Comparison of ENCODE assay signal across 1 cellular context in the genomic region with DNA sequence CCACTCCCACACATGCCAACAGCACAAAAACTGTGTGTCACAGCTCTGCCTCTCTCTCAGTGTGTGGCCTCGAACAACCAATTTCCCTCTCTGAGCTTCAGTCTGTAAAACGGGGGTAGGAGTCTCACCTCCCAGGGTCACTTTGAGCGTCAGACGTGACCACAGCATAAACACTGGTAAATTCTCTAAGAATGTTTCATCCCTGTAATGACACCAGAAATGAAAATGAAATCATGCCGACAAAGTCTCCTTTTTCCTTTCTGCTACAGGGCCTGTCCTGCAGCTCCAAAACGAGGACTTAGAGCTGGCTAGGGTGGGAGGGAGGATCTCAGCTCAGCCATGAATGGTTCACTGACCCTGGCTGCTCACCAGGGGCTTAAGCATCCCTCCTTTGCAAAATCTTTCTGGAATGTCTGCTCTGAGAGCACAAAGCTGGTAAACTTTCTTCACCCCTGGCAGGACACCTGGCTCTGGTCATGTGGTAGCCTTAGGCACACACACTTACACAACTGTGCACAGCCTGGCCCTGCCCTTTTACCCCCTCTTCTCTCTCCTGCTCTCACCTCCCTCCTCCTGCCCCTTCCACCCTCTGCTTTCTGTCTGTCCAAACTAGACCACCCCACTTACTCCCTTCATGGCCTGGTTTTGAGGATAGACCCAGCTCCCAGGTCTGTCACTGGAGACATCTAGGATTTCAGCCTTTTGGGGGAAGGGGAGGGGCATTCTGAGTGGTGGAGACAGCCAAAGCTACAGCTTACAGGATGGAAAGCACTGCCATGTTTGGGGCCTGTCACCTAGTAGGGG.
TF ChIP-seq lines count a peak whose summit lies in the region.

No MANE protein-coding gene starts in this region.

TF ChIP-seq in HepG2, 621 proteins besides CTCF, POLR2A, EP300 and RAD21 (continued from another document and continues in another):
- no peak for TF ChIP-seq ZNF609 (CRISPR knock-in tag; IDR thresholded peaks at IDR 0.05; ENCODE audit: borderline replicate concordance)
- TF ChIP-seq FOXO1 (CRISPR knock-in tag; IDR thresholded peaks at IDR 0.05), result 0 out of 2 replicates have a peak, but pooled peaks have one; percentile 37
- no peak for TF ChIP-seq CAMTA2 (CRISPR knock-in tag; IDR thresholded peaks at IDR 0.05; ENCODE audit: borderline replicate concordance)
- no peak for TF ChIP-seq SKIL (CRISPR knock-in tag; IDR thresholded peaks at IDR 0.05; ENCODE audit: borderline replicate concordance)
- TF ChIP-seq ZBTB42 (CRISPR knock-in tag; IDR thresholded peaks at IDR 0.05), result no peak
- TF ChIP-seq TCF7 (IDR thresholded peaks at IDR 0.05; ENCODE audit: low read depth), result no peak
- TF ChIP-seq, protein P1, sequence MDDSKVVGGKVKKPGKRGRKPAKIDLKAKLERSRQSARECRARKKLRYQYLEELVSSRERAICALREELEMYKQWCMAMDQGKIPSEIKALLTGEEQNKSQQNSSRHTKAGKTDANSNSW (CRISPR knock-in tag; IDR thresholded peaks at IDR 0.05; ENCODE audit: borderline replicate concordance), result no peak
- no peak for TF ChIP-seq RELA (CRISPR knock-in tag; IDR thresholded peaks at IDR 0.05)
- no peak for TF ChIP-seq NAIF1 (CRISPR knock-in tag; IDR thresholded peaks at IDR 0.05; ENCODE audit: borderline replicate concordance)
- no peak for TF ChIP-seq THAP11 (CRISPR knock-in tag; IDR thresholded peaks at IDR 0.05)
- no peak for TF ChIP-seq KDM5A (IDR thresholded peaks at IDR 0.05; ENCODE audit: borderline replicate concordance, low read length)
- TF ChIP-seq, protein P2, sequence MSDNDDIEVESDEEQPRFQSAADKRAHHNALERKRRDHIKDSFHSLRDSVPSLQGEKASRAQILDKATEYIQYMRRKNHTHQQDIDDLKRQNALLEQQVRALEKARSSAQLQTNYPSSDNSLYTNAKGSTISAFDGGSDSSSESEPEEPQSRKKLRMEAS (IDR thresholded peaks at IDR 0.05), result peak; percentile 38; the same call in 1 of the 2 replicates
- TF ChIP-seq ZNF441 (CRISPR knock-in tag; IDR thresholded peaks at IDR 0.05; ENCODE audit: borderline replicate concordance), result no peak
- TF ChIP-seq NFIC (IDR thresholded peaks at IDR 0.05; ENCODE audit: low read length), result no peak
- TF ChIP-seq PITX1 (CRISPR knock-in tag; IDR thresholded peaks at IDR 0.05), result no peak
- no peak for TF ChIP-seq TSC22D2 (CRISPR knock-in tag; IDR thresholded peaks at IDR 0.05; ENCODE audit: borderline replicate concordance)
- TF ChIP-seq SALL2 (CRISPR knock-in tag; IDR thresholded peaks at IDR 0.05), result no peak
- TF ChIP-seq PRPF4 (IDR thresholded peaks at IDR 0.05; ENCODE audit: low read depth, low read length, poor library complexity, severe bottlenecking), result no peak
- no peak for TF ChIP-seq GRHL1 (CRISPR knock-in tag; conservative IDR thresholded peaks at IDR 0.05)
- TF ChIP-seq ZKSCAN5 (CRISPR knock-in tag; IDR thresholded peaks at IDR 0.05), result peak; percentile 67; the same call in 1 of the 2 replicates
- no peak for TF ChIP-seq ZNF225 (CRISPR knock-in tag; IDR thresholded peaks at IDR 0.05)
- TF ChIP-seq TIGD3 (CRISPR knock-in tag; IDR thresholded peaks at IDR 0.05; ENCODE audit: borderline replicate concordance), result no peak
- TF ChIP-seq NFE2 (CRISPR knock-in tag; IDR thresholded peaks at IDR 0.05), result no peak
- TF ChIP-seq MTF2 (CRISPR knock-in tag; IDR thresholded peaks at IDR 0.05; ENCODE audit: borderline replicate concordance), result no peak
- no peak for TF ChIP-seq ZNF556 (CRISPR knock-in tag; IDR thresholded peaks at IDR 0.05; ENCODE audit: borderline replicate concordance)
- TF ChIP-seq, protein P3, sequence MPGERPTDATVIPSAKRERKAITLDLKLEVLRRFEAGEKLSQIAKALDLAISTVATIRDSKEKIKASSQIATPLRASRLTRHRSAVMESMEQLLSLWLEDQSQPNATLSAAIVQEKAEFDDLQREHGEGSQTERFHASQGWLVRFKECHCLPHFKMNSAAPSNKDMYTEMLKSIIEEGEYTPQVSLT (CRISPR knock-in tag; IDR thresholded peaks at IDR 0.05; ENCODE audit: borderline replicate concordance, low read depth), result no peak
- TF ChIP-seq TRIM24 (CRISPR knock-in tag; IDR thresholded peaks at IDR 0.05), result no peak
- no peak for TF ChIP-seq ZNF850 (CRISPR knock-in tag; conservative IDR thresholded peaks at IDR 0.05)
- no peak for TF ChIP-seq MTA3 (CRISPR knock-in tag; IDR thresholded peaks at IDR 0.05)
- TF ChIP-seq RXRA (CRISPR knock-in tag; IDR thresholded peaks at IDR 0.05), result peak; percentile 79; the same call in 1 of the 2 replicates
- no peak for TF ChIP-seq ZNF367 (CRISPR knock-in tag; IDR thresholded peaks at IDR 0.05; ENCODE audit: borderline replicate concordance)
- TF ChIP-seq, protein P4, sequence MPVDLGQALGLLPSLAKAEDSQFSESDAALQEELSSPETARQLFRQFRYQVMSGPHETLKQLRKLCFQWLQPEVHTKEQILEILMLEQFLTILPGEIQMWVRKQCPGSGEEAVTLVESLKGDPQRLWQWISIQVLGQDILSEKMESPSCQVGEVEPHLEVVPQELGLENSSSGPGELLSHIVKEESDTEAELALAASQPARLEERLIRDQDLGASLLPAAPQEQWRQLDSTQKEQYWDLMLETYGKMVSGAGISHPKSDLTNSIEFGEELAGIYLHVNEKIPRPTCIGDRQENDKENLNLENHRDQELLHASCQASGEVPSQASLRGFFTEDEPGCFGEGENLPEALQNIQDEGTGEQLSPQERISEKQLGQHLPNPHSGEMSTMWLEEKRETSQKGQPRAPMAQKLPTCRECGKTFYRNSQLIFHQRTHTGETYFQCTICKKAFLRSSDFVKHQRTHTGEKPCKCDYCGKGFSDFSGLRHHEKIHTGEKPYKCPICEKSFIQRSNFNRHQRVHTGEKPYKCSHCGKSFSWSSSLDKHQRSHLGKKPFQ (CRISPR knock-in tag; IDR thresholded peaks at IDR 0.05; ENCODE audit: insufficient replicate concordance), result no peak
- no peak for TF ChIP-seq SOX13 (IDR thresholded peaks at IDR 0.05)
- TF ChIP-seq SOX13 (CRISPR knock-in tag; conservative IDR thresholded peaks at IDR 0.05 in 1 of 2, IDR thresholded peaks at IDR 0.05 in 1 of 2), result peak in 1 of 2 experiments; percentile 21; a peak in 1 of 4 replicates
- no peak for TF ChIP-seq ZNF766 (CRISPR knock-in tag; IDR thresholded peaks at IDR 0.05; ENCODE audit: borderline replicate concordance)
- no peak for TF ChIP-seq ZNF703 (CRISPR knock-in tag; IDR thresholded peaks at IDR 0.05; ENCODE audit: borderline replicate concordance)
- no peak for TF ChIP-seq PRMT3 (CRISPR knock-in tag; IDR thresholded peaks at IDR 0.05; ENCODE audit: borderline replicate concordance, low read depth)
- no peak for TF ChIP-seq ZNF142 (CRISPR knock-in tag; IDR thresholded peaks at IDR 0.05)
